In genomic region chr10:93938140-93938539, GRCh38 we compare ENCODE assay signal across 24 cellular contexts.
"Had no signal": no experiment of that assay in that cellular context is flagged by ENCODE, and none has a peak within 500 bp of the region (broad histone marks: within the 10 kb centered on the region; RNA-seq: fewer than 3 reads in every experiment).

No MANE protein-coding gene starts in this region.

- FAIRE-seq: frontal cortex, keratinocyte had no signal

- H3K4me3 ChIP-seq: dorsolateral prefrontal cortex, lower lobe of right lung, ovary, psoas muscle, sigmoid colon, thoracic aorta, tibial nerve, upper lobe of left lung, uterus had no signal

- DNase-seq: cortex of kidney; dorsolateral prefrontal cortex; effector CD8-positive, alpha-beta T cell; endodermal cell; left ventricle myocardium superior; lower lobe of right lung; naive thymus-derived CD8-positive, alpha-beta T cell; nephron progenitor cell; nucleus accumbens; ovary; posterior cingulate gyrus; psoas muscle; right cardiac atrium; sigmoid colon; stimulated activated CD4-positive, alpha-beta T cell treated with anti-CD3 and anti-CD28 coated beads, Interleukin-4, amount 100 ng/mL, for 4 hours; stimulated activated naive CD8-positive, alpha-beta T cell treated with anti-CD3 and anti-CD28 coated beads, Interleukin-15, Interleukin-2, amounts not matched to agents 100 U/mL and 50 U/mL, for 24 hours; upper lobe of left lung; uterus had no signal

- ATAC-seq: esophagus mucosa; left ventricle myocardium superior; lower lobe of right lung; naive thymus-derived CD8-positive, alpha-beta T cell; psoas muscle; right cardiac atrium; stimulated activated memory B cell treated with anti-CD40 and anti-IgM and Interleukin-4, amounts not matched to agents 10 μg/mL and 1 μg/mL and 100 μg/mL, for 72 hours; stimulated activated naive CD8-positive, alpha-beta T cell treated with anti-CD3 and anti-CD28 coated beads, Interleukin-15, Interleukin-2, amounts not matched to agents 100 U/mL and 50 U/mL, for 24 hours had no signal
